ENCODE assay signal across 1 cellular context in genomic region chrX:12949927-12950656, GRCh38.
A peak's percentile ranks its signal among the peaks of the same experiment; 100 is the strongest.
TF ChIP-seq lines count a peak whose summit lies in the region.

No MANE protein-coding gene starts in this region.

TF ChIP-seq in K562, 482 proteins besides CTCF, POLR2A, EP300 and RAD21 (continued from another document and continues in another):
- no peak for TF ChIP-seq ARID3B (CRISPR knock-in tag; IDR thresholded peaks at IDR 0.05; ENCODE audit: borderline replicate concordance)
- TF ChIP-seq ZNF197 (CRISPR knock-in tag; IDR thresholded peaks at IDR 0.05; ENCODE audit: low read depth), result peak; percentile 82
- peak; percentile 45; the same call in 1 of the 2 replicates for TF ChIP-seq LEF1 (IDR thresholded peaks at IDR 0.05)
- TF ChIP-seq HOXB6 (CRISPR knock-in tag; IDR thresholded peaks at IDR 0.05; ENCODE audit: borderline replicate concordance), result no peak
- no peak for TF ChIP-seq MEF2A (IDR thresholded peaks at IDR 0.05; ENCODE audit: control insufficient read depth, low read depth, low read length)
- TF ChIP-seq RBM15 (IDR thresholded peaks at IDR 0.05; ENCODE audit: insufficient read depth, low read length), result no peak
- no peak for TF ChIP-seq ZNF212 (CRISPR knock-in tag; IDR thresholded peaks at IDR 0.05)
- no peak for TF ChIP-seq POLR2H (tag; IDR thresholded peaks at IDR 0.05; ENCODE audit: low read depth)
- no peak for TF ChIP-seq MTA1 (IDR thresholded peaks at IDR 0.05; ENCODE audit: borderline replicate concordance)
- no peak for TF ChIP-seq CUX1 (CRISPR knock-in tag; IDR thresholded peaks at IDR 0.05)
- TF ChIP-seq CHD2 (IDR thresholded peaks at IDR 0.05; ENCODE audit: low read depth, low read length), result no peak
- TF ChIP-seq, protein P1, sequence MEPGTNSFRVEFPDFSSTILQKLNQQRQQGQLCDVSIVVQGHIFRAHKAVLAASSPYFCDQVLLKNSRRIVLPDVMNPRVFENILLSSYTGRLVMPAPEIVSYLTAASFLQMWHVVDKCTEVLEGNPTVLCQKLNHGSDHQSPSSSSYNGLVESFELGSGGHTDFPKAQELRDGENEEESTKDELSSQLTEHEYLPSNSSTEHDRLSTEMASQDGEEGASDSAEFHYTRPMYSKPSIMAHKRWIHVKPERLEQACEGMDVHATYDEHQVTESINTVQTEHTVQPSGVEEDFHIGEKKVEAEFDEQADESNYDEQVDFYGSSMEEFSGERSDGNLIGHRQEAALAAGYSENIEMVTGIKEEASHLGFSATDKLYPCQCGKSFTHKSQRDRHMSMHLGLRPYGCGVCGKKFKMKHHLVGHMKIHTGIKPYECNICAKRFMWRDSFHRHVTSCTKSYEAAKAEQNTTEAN (CRISPR knock-in tag; IDR thresholded peaks at IDR 0.05), result no peak
- TF ChIP-seq TRIM25 (IDR thresholded peaks at IDR 0.05; ENCODE audit: borderline replicate concordance), result no peak
- no peak for TF ChIP-seq KDM2B (CRISPR knock-in tag; IDR thresholded peaks at IDR 0.05)
- no peak for TF ChIP-seq ARHGAP35 (IDR thresholded peaks at IDR 0.05; ENCODE audit: partially characterized antibody)
- peak in 1 of 2 experiments; percentile 59; a peak in 1 of 4 replicates for TF ChIP-seq ZNF318 (IDR thresholded peaks at IDR 0.05; ENCODE audit: borderline replicate concordance in 1 of 2, low read depth in 1 of 2)
- TF ChIP-seq ZNF354B (CRISPR knock-in tag; IDR thresholded peaks at IDR 0.05), result peak; percentile 56; the same call in 1 of the 2 replicates
- TF ChIP-seq PREB (CRISPR knock-in tag; IDR thresholded peaks at IDR 0.05), result no peak
- TF ChIP-seq GMEB1 (CRISPR knock-in tag; IDR thresholded peaks at IDR 0.05), result 0 out of 2 replicates have a peak, but pooled peaks have one; percentile 35
- no peak for TF ChIP-seq RBM39 (optimal IDR thresholded peaks at IDR 0.05; ENCODE audit: low read depth, low read length)
- no peak for TF ChIP-seq KDM5B (IDR thresholded peaks at IDR 0.05; ENCODE audit: insufficient replicate concordance, low read depth, low read length)
- TF ChIP-seq, protein P2, sequence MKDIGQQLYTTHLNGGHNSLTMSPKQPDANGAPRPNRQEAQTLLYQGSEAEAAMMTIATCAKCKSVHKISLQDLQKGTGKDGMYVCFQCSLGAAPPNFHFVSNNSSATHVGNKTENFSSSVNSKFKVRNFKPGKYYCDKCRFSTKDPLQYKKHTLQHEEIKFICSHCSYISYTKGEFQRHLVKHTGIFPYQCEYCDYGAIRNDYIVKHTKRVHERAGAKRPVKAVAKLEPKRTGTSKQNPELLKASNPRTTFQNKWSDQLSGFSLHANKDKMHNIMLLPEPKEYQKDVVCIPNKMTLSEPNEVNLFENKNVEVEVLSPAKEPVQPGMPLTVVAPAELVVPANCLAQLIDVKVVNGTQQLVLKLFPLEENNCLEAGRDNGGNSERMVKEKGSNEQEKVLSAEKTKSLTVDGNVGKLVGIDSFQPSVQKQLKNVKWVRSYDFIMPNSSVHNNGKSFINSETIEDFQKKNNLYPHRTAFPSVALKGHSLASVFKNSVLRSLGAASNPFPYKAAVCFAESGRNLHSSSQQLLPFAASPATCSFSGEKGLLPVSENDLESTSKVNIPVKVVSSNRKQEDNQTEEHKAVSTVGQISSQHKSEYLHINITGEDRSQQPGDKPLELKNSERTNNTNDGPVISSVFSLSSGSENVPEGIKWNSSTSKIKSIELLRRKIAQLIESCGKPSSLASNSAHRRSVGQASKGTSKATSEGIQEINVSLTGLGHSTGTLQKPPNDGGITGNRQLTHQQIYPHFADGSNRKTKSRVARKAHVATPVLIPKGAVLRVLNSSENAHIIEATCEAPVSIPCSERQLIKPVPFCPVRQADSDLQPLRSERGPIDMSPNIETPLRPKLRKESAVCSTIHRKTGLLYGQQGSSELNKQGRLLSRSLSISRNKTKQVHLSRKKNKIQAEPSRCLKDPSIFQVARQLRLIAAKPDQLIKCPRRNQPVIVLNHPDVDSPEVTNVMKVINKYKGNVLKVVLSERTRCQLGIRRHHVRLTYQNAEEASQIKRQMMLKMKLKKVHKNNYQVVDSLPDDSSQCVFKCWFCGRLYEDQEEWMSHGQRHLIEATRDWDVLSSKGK (CRISPR knock-in tag; IDR thresholded peaks at IDR 0.05), result no peak
- no peak for TF ChIP-seq PHF20 (IDR thresholded peaks at IDR 0.05; ENCODE audit: partially characterized antibody)
- no peak for TF ChIP-seq THRAP3 (IDR thresholded peaks at IDR 0.05; ENCODE audit: borderline replicate concordance)
- TF ChIP-seq SIX5 (IDR thresholded peaks at IDR 0.05; ENCODE audit: borderline replicate concordance in 1 of 2, insufficient read depth in 1 of 2, low read depth in 1 of 2, low read length in 2 of 2), result no peak
- TF ChIP-seq GABPA (tag; conservative IDR thresholded peaks at IDR 0.05; ENCODE audit: low read depth), result no peak; the same call in 1 of the 2 replicates
- TF ChIP-seq HNRNPK (IDR thresholded peaks at IDR 0.05; ENCODE audit: low read depth, low read length, poor library complexity, severe bottlenecking), result no peak
- no peak for TF ChIP-seq SNIP1 (IDR thresholded peaks at IDR 0.05; ENCODE audit: low read depth)
- no peak for TF ChIP-seq BRD9 (IDR thresholded peaks at IDR 0.05; ENCODE audit: low read depth, partially characterized antibody)
